10 cellular contexts compared by ENCODE assay signal in genomic region chr5:52811067-52811749, GRCh38. TPM values are rescaled to one million over a fixed set of nuclear protein-coding genes. Genes with fewer than 3 reads are reported as not detected.
DNase-seq lines count a peak whose midpoint lies in the region; ATAC-seq, FAIRE-seq and TF ChIP-seq lines count a peak whose summit lies in the region.
"Had no signal": no experiment of that assay in that cellular context is flagged by ENCODE, and none has a peak within 500 bp of the region (broad histone marks: within the 10 kb centered on the region; RNA-seq: fewer than 3 reads in every experiment).

No MANE protein-coding gene starts in this region.

- H3K27ac ChIP-seq in HepG2 (ENCODE audit: extremely low read length, insufficient read depth, low read length), result no peak overlapping the region

- no TSS peak for BruUV-seq in HepG2 (replicated peaks; lab: Mats Ljungman, UMichigan)

- no peaks in the 10 kb centered on the region for H4K20me1 ChIP-seq in HepG2 (ENCODE audit: insufficient read depth, low read length)

- no peak for FAIRE-seq in HepG2 (lab: Jason Lieb, UNC)

- H3K4me1 ChIP-seq in HepG2 (ENCODE audit: insufficient read depth, low read length), result peaks cover 43% of the 10 kb centered on the region

- WGBS in HepG2 (ENCODE audit: low lambda C conversion rate), result 82% methylated on average over 3 of the region's 3 CpGs

- intact Hi-C loops in HepG2 (cut with micrococcal nuclease; ENCODE audit: unreplicated experiment), result no loop called here

- CTCF ChIA-PET in HepG2 (lab: Yijun Ruan, JAX; ENCODE audit: low intra/inter-chr PET ratio, low total read pairs), result no interaction called here

- H3K4me3 ChIP-seq in AG09309 (ENCODE audit: control insufficient read depth, low read depth, low read length), result no peak overlapping the region
- no peak overlapping the region for H3K4me3 ChIP-seq in HepG2 (replicated peaks in 1 of 3; ENCODE audit: insufficient read depth in 1 of 3, low read depth in 2 of 3, low read length in 3 of 3)

- H2AFZ ChIP-seq in HepG2 (ENCODE audit: low read length), result no peak overlapping the region

- no peak for TF ChIP-seq RAD21 in HepG2 (CRISPR knock-in tag; IDR thresholded peaks at IDR 0.05)

- TF ChIP-seq CTCF in AG09309 (IDR thresholded peaks at IDR 0.05; ENCODE audit: control insufficient read depth, insufficient read depth, low read depth, low read length, missing control alignments), result no peak
- TF ChIP-seq CTCF in HepG2 (CRISPR knock-in tag; IDR thresholded peaks at IDR 0.05), result no peak

- no peaks in the 10 kb centered on the region for H3K9me3 ChIP-seq in HepG2 (ENCODE audit: low read length)

- ATAC-seq in HepG2 (no peak), GM21529 (IDR thresholded peaks at IDR 0.05; ENCODE audit: unreplicated experiment) (no peak), GM18502 (IDR thresholded peaks at IDR 0.05; ENCODE audit: poor library complexity, unreplicated experiment) (no peak)

- TF ChIP-seq POLR2A in HepG2 (IDR thresholded peaks at IDR 0.05; ENCODE audit: insufficient read depth in 1 of 2, low read depth in 2 of 2, low read length in 2 of 2), result no peak

- no peak overlapping the region for H3K4me2 ChIP-seq in HepG2 (ENCODE audit: low read depth, low read length)

- peak; percentile 46 for DNase-seq in AG09309 (ENCODE audit: low read depth)
- peak; percentile 30 for DNase-seq in HT-29 (ENCODE audit: low spot score)
- peak; percentile 81 for DNase-seq in amniotic epithelial cell (ENCODE audit: low read depth)
- DNase-seq in HepG2 (ENCODE audit: low spot score), result no peak
- DNase-seq in NCI-H1417 treated with DMSO at 0.1 percent for 48 hours (lab: John Stamatoyannopoulos, UW), result no peak
- DNase-seq in SHP77 treated with DMSO at 0.1 percent for 48 hours (lab: John Stamatoyannopoulos, UW), result no peak
- DNase-seq: activated CD4-positive, alpha-beta T cell treated with anti-CD3 and anti-CD28 coated beads, Interleukin-2, amount 10 ng/mL, durations not matched to agents 7 days and 5 days; naive B cell had no signal

- TF ChIP-seq EP300 in HepG2 (IDR thresholded peaks at IDR 0.05; ENCODE audit: low read depth in 2 of 2, low read length in 2 of 2), result no peak
- TF ChIP-seq EP300 in HepG2 (CRISPR knock-in tag; IDR thresholded peaks at IDR 0.05; ENCODE audit: borderline replicate concordance), result no peak

- no peaks in the 10 kb centered on the region for H3K27me3 ChIP-seq in HepG2 (ENCODE audit: control insufficient read depth in 1 of 2, insufficient read depth in 2 of 2, low read length in 2 of 2)

- POLR2A ChIA-PET in HepG2 (lab: Yijun Ruan, JAX), result interaction anchor here (1.4 kb wide), 1 partner anchor 12 kb away, joined by 3 read pairs; no protein-coding TSS in a partner anchor

- no peak overlapping the region for H3K9ac ChIP-seq in HepG2 (ENCODE audit: insufficient read depth, low read depth, low read length)

- in situ Hi-C loops in HepG2 (cut with HindIII; ENCODE audit: extremely low pct_ligation_motif_present, low pct_unique_long_range_greater_than_20kb), result no loop called here

- peaks cover 12% of the 10 kb centered on the region for H3K79me2 ChIP-seq in HepG2 (ENCODE audit: insufficient read depth, low read length)

- no peaks in the 10 kb centered on the region; a peak in 1 of 5 replicates for H3K36me3 ChIP-seq in HepG2 (replicated peaks in 1 of 2; ENCODE audit: control insufficient read depth in 1 of 2, insufficient read depth in 2 of 2, low read length in 2 of 2)

TF ChIP-seq in HepG2, 621 proteins besides CTCF, POLR2A, EP300 and RAD21:
- TF ChIP-seq CHD4 (IDR thresholded peaks at IDR 0.05; ENCODE audit: borderline replicate concordance, low read length), result no peak
- 0 out of 2 replicates have a peak, but pooled peaks have one; percentile 22 for TF ChIP-seq FOSL2 (CRISPR knock-in tag; IDR thresholded peaks at IDR 0.05)
- TF ChIP-seq ZNF879 (CRISPR knock-in tag; IDR thresholded peaks at IDR 0.05), result no peak

RNA-seq across cellular contexts. Expression of gene ITGA1, which starts 23.5 kb away (rescaled TPM):
- total RNA-seq in HT-29 (2014; rRNA removed; shearing (Covaris generic)), result 22.6 and 39.5 TPM in 2 replicates
- total RNA-seq in HepG2 (2016; rRNA removed; fragmentation: Illumina TruSeq; extraction: Trizol), result 11.6 and 23.1 TPM in 2 replicates
- total RNA-seq in HepG2 (2016; cell fraction: cytosol; rRNA removed; fragmentation: Illumina TruSeq; extraction: Trizol; ENCODE audit: low read depth), result 3.4 and 5.7 TPM in 2 replicates
- total RNA-seq in HepG2 (2016; cell fraction: insoluble cytoplasmic fraction; rRNA removed; fragmentation: Illumina TruSeq; extraction: Trizol), result 12.0 and 21.2 TPM in 2 replicates
- 3.1 and 3.8 TPM in 2 replicates for total RNA-seq in HepG2 (2016; cell fraction: membrane; rRNA removed; fragmentation: Illumina TruSeq; extraction: Trizol)
- 34.4 and 38.7 TPM in 2 replicates for total RNA-seq in HepG2 (2016; cell fraction: nucleus; rRNA removed; fragmentation: Illumina TruSeq; extraction: Trizol)
- 28.6 and 35.6 TPM in 2 replicates for polyA plus RNA-seq in HepG2 (2011; rRNA removed)
- polyA plus RNA-seq in HepG2 (2011; cell fraction: cytosol; rRNA removed), result 8.2 and 21.3 TPM in 2 replicates
- 37.8 and 49.4 TPM in 2 replicates for polyA plus RNA-seq in HepG2 (2011; cell fraction: nucleus; rRNA removed)
- polyA plus RNA-seq in HepG2 (2012), result 22.3 and 27.3 TPM in 2 replicates
- polyA plus RNA-seq in HepG2 (2016; cell fraction: cytosol; fragmentation: Illumina TruSeq; extraction: Trizol; ENCODE audit: low read depth), result 0.44 and 0.49 TPM in 2 replicates
- 3.9 and 4.0 TPM in 2 replicates for polyA plus RNA-seq in HepG2 (2016; cell fraction: insoluble cytoplasmic fraction; fragmentation: Illumina TruSeq; extraction: Trizol; ENCODE audit: low read depth)
- 0.74 and 0.87 TPM in 2 replicates for polyA plus RNA-seq in HepG2 (2016; cell fraction: membrane; fragmentation: Illumina TruSeq; extraction: Trizol; ENCODE audit: low read depth)
- 16.4 and 19.4 TPM in 2 replicates for polyA plus RNA-seq in HepG2 (2016; cell fraction: nucleus; fragmentation: Illumina TruSeq; extraction: Trizol; ENCODE audit: insufficient read depth, low read depth)
- 58.0 and 60.0 TPM in 2 replicates for polyA minus RNA-seq in HepG2 (2011; rRNA and poly(A)+ RNA removed; ENCODE audit: low replicate concordance)
- 32.8 and 74.9 TPM in 2 replicates for polyA minus RNA-seq in HepG2 (2011; cell fraction: cytosol; rRNA and poly(A)+ RNA removed)
- polyA minus RNA-seq in HepG2 (2011; cell fraction: nucleus; rRNA and poly(A)+ RNA removed), result 121 and 200 TPM in 2 replicates

RNA-seq across cellular contexts. Expression of gene PELO, which starts 23.5 kb away (rescaled TPM):
- total RNA-seq in HT-29 (2014; rRNA removed; shearing (Covaris generic)), result 37.1 and 41.2 TPM in 2 replicates
- total RNA-seq in HepG2 (2016; rRNA removed; fragmentation: Illumina TruSeq; extraction: Trizol), result 19.0 and 19.5 TPM in 2 replicates
- total RNA-seq in HepG2 (2016; cell fraction: cytosol; rRNA removed; fragmentation: Illumina TruSeq; extraction: Trizol; ENCODE audit: low read depth), result 3.8 and 4.6 TPM in 2 replicates
- total RNA-seq in HepG2 (2016; cell fraction: insoluble cytoplasmic fraction; rRNA removed; fragmentation: Illumina TruSeq; extraction: Trizol), result 18.5 and 21.4 TPM in 2 replicates
- total RNA-seq in HepG2 (2016; cell fraction: membrane; rRNA removed; fragmentation: Illumina TruSeq; extraction: Trizol), result 8.8 and 9.7 TPM in 2 replicates
- 14.0 and 15.7 TPM in 2 replicates for total RNA-seq in HepG2 (2016; cell fraction: nucleus; rRNA removed; fragmentation: Illumina TruSeq; extraction: Trizol)
- 22.7 and 23.9 TPM in 2 replicates for polyA plus RNA-seq in HepG2 (2011; rRNA removed)
- polyA plus RNA-seq in HepG2 (2011; cell fraction: cytosol; rRNA removed), result 17.8 and 20.4 TPM in 2 replicates
- polyA plus RNA-seq in HepG2 (2011; cell fraction: nucleus; rRNA removed), result 15.6 and 17.4 TPM in 2 replicates
- 15.8 and 20.8 TPM in 2 replicates for polyA plus RNA-seq in HepG2 (2012)
- 3.3 TPM in 2 replicates for polyA plus RNA-seq in HepG2 (2016; cell fraction: cytosol; fragmentation: Illumina TruSeq; extraction: Trizol; ENCODE audit: low read depth)
- polyA plus RNA-seq in HepG2 (2016; cell fraction: insoluble cytoplasmic fraction; fragmentation: Illumina TruSeq; extraction: Trizol; ENCODE audit: low read depth), result 19.1 and 19.8 TPM in 2 replicates
- 3.8 and 5.3 TPM in 2 replicates for polyA plus RNA-seq in HepG2 (2016; cell fraction: membrane; fragmentation: Illumina TruSeq; extraction: Trizol; ENCODE audit: low read depth)
- 17.1 and 20.3 TPM in 2 replicates for polyA plus RNA-seq in HepG2 (2016; cell fraction: nucleus; fragmentation: Illumina TruSeq; extraction: Trizol; ENCODE audit: insufficient read depth, low read depth)
- 30.8 and 31.8 TPM in 2 replicates for polyA minus RNA-seq in HepG2 (2011; rRNA and poly(A)+ RNA removed; ENCODE audit: low replicate concordance)
- polyA minus RNA-seq in HepG2 (2011; cell fraction: cytosol; rRNA and poly(A)+ RNA removed), result 14.2 and 15.1 TPM in 2 replicates
- polyA minus RNA-seq in HepG2 (2011; cell fraction: nucleus; rRNA and poly(A)+ RNA removed), result 40.3 and 47.0 TPM in 2 replicates

Comparison
In these comparisons a context has a peak if more than half of its experiments do, and no peak if none do; other contexts are left out.
1. DNase-seq: peak in AG09309 (single experiment), HT-29 (single experiment) and amniotic epithelial cell (single experiment); none in HepG2 (single experiment), NCI-H1417 treated with DMSO at 0.1 percent for 48 hours (single experiment) and SHP77 treated with DMSO at 0.1 percent for 48 hours (single experiment).